ENCODE assay signal across 20 cellular contexts in the genomic region with DNA sequence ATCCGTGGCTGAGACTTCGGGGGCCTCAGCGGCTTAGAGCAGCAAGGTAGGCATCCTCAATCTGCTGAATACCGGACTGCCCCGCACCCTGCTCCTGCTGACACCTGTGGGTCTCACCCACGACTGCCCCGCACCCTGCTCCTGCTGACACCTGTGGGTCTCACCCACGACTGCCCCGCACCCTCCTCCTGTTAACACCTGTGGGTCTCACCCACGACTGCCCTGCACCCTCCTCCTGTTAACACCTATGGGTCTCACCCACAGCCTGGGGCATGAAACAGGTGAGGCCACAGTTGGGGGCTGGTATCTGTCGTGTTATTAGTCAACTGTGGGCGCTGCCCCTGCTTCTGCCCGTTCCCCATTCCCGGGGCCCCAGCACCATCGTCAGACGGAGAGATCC. TPM values are rescaled to one million over a fixed set of nuclear protein-coding genes. Genes with fewer than 3 reads are reported as not detected.
DNase-seq lines count a peak whose midpoint lies in the region; ATAC-seq, FAIRE-seq and TF ChIP-seq lines count a peak whose summit lies in the region.
"Had no signal": no experiment of that assay in that cellular context is flagged by ENCODE, and none has a peak within 500 bp of the region (broad histone marks: within the 10 kb centered on the region; RNA-seq: fewer than 3 reads in every experiment).

No MANE protein-coding gene starts in this region.

- no peak for TF ChIP-seq RAD21 in HepG2 (CRISPR knock-in tag; IDR thresholded peaks at IDR 0.05)

- no peak overlapping the region for H3K4me3 ChIP-seq in HepG2 (replicated peaks in 1 of 3; ENCODE audit: insufficient read depth in 1 of 3, low read depth in 2 of 3, low read length in 3 of 3)
- H3K4me3 ChIP-seq in right lobe of liver, result no peak overlapping the region
- H3K4me3 ChIP-seq in gastrocnemius medialis, result no peak overlapping the region
- H3K4me3 ChIP-seq: GM12878, GM23248 had no signal

- no peaks in the 10 kb centered on the region for H3K9me3 Mint-ChIP-seq in central memory CD8-positive, alpha-beta T cell
- H3K9me3 Mint-ChIP-seq: CD4-positive, alpha-beta T cell; H9 had no signal

- 34% methylated on average over 14 of the region's 16 CpGs for WGBS in HepG2 (ENCODE audit: low lambda C conversion rate)
- WGBS in right lobe of liver (ENCODE audit: insufficient coverage, low coverage, low lambda C conversion rate, missing lambda C conversion rate), result 77% methylated on average over 4 of the region's 16 CpGs

- peak overlapping the region; percentile 13 for H3K4me3 Mint-ChIP-seq in central memory CD8-positive, alpha-beta T cell
- H3K4me3 Mint-ChIP-seq: CD4-positive, alpha-beta T cell; H9 had no signal

- intact Hi-C loops in HepG2 (cut with micrococcal nuclease; ENCODE audit: unreplicated experiment) (no loop called here), right lobe of liver (cut with DNase I) (no loop called here), gastrocnemius medialis (cut with DNase I; ENCODE audit: low total_unique reads) (loop anchor here (10.0 kb wide), 1 partner anchor 48 kb away; a partner anchor contains a TSS)

- in situ Hi-C loops in HepG2 (cut with HindIII; ENCODE audit: extremely low pct_ligation_motif_present, low pct_unique_long_range_greater_than_20kb) (no loop called here), gastrocnemius medialis (cut with MboI; ENCODE audit: low sequenced_read_pairs in 4 of 4) (no loop called here), KBM-7 (cut with MboI; ENCODE audit: low pct_unique_long_range_greater_than_20kb, low sequenced_read_pairs) (no loop called here)

- peaks cover 3% of the 10 kb centered on the region for H3K36me3 Mint-ChIP-seq in central memory CD8-positive, alpha-beta T cell (ENCODE audit: insufficient read depth)

- TF ChIP-seq EP300 in HepG2 (IDR thresholded peaks at IDR 0.05; ENCODE audit: low read depth in 2 of 2, low read length in 2 of 2) (no peak), HepG2 (CRISPR knock-in tag; IDR thresholded peaks at IDR 0.05; ENCODE audit: borderline replicate concordance) (no peak)

- no peak overlapping the region for H3K27ac Mint-ChIP-seq in central memory CD8-positive, alpha-beta T cell (ENCODE audit: low read depth)
- H3K27ac Mint-ChIP-seq: CD4-positive, alpha-beta T cell had no signal

- ATAC-seq in HepG2, result no peak
- ATAC-seq in right lobe of liver, result no peak
- no peak for ATAC-seq in central memory CD8-positive, alpha-beta T cell (replicated peaks; ENCODE audit: extremely low read depth, poor library complexity, severe bottlenecking)
- no peak for ATAC-seq in gastrocnemius medialis
- ATAC-seq in SK-N-SH treated with all-trans-retinoic acid at 6 μM for 48 hours, result no peak
- ATAC-seq: GM12878 had no signal

- H3K27ac ChIP-seq in HepG2 (ENCODE audit: extremely low read length, insufficient read depth, low read length) (no peak overlapping the region), right lobe of liver (no peak overlapping the region), gastrocnemius medialis (peak overlapping the region; percentile 64 to 83 (median 73))
- H3K27ac ChIP-seq: 22Rv1, GM23248 had no signal

- peaks cover 11% of the 10 kb centered on the region for H3K4me1 Mint-ChIP-seq in central memory CD8-positive, alpha-beta T cell

- H3K36me3 ChIP-seq in HepG2 (replicated peaks in 1 of 2; ENCODE audit: control insufficient read depth in 1 of 2, insufficient read depth in 2 of 2, low read length in 2 of 2) (no peaks in the 10 kb centered on the region), right lobe of liver (no peaks in the 10 kb centered on the region), gastrocnemius medialis (no peaks in the 10 kb centered on the region)

- TF ChIP-seq CTCF in HepG2 (CRISPR knock-in tag; IDR thresholded peaks at IDR 0.05) (no peak), right lobe of liver (IDR thresholded peaks at IDR 0.05) (no peak), gastrocnemius medialis (IDR thresholded peaks at IDR 0.05 in 4 of 5, conservative IDR thresholded peaks at IDR 0.05 in 1 of 5) (no peak)

- FAIRE-seq in HepG2 (lab: Jason Lieb, UNC), result no peak
- FAIRE-seq: GM12878, GM18507, HTR-8/SVneo had no signal

- no peaks in the 10 kb centered on the region for H3K27me3 Mint-ChIP-seq in central memory CD8-positive, alpha-beta T cell
- H3K27me3 Mint-ChIP-seq: CD4-positive, alpha-beta T cell had no signal

- no peaks in the 10 kb centered on the region for H3K9me3 ChIP-seq in HepG2 (ENCODE audit: low read length)
- no peaks in the 10 kb centered on the region for H3K9me3 ChIP-seq in right lobe of liver
- no peaks in the 10 kb centered on the region for H3K9me3 ChIP-seq in gastrocnemius medialis

- H4K20me1 ChIP-seq in HepG2 (ENCODE audit: insufficient read depth, low read length), result no peaks in the 10 kb centered on the region; the same call in 1 of the 2 replicates

- CTCF ChIA-PET in HepG2 (lab: Yijun Ruan, JAX; ENCODE audit: low intra/inter-chr PET ratio, low total read pairs), result no interaction called here

- H3K27me3 ChIP-seq in HepG2 (ENCODE audit: control insufficient read depth in 1 of 2, insufficient read depth in 2 of 2, low read length in 2 of 2) (peaks cover 49 to 96% of the 10 kb centered on the region in 2 experiments), right lobe of liver (no peaks in the 10 kb centered on the region), gastrocnemius medialis (no peaks in the 10 kb centered on the region)

- no peak for TF ChIP-seq POLR2A in HepG2 (IDR thresholded peaks at IDR 0.05; ENCODE audit: insufficient read depth in 1 of 2, low read depth in 2 of 2, low read length in 2 of 2)
- TF ChIP-seq POLR2A in right lobe of liver (IDR thresholded peaks at IDR 0.05), result no peak
- TF ChIP-seq POLR2A in gastrocnemius medialis (IDR thresholded peaks at IDR 0.05), result no peak

- BruUV-seq in HepG2 (replicated peaks; lab: Mats Ljungman, UMichigan), result no TSS peak

- no peak overlapping the region for H3K9ac ChIP-seq in HepG2 (ENCODE audit: insufficient read depth, low read depth, low read length)
- H3K9ac ChIP-seq: GM23248 had no signal

- H3K4me1 ChIP-seq in HepG2 (ENCODE audit: insufficient read depth, low read length) (peaks cover 10% of the 10 kb centered on the region), right lobe of liver (no peaks in the 10 kb centered on the region), gastrocnemius medialis (peaks cover 7 to 25% of the 10 kb centered on the region in 2 donors)

- H2AFZ ChIP-seq in HepG2 (ENCODE audit: low read length), result no peak overlapping the region
- H2AFZ ChIP-seq: GM23248 had no signal

- H3K79me2 ChIP-seq in HepG2 (ENCODE audit: insufficient read depth, low read length), result no peaks in the 10 kb centered on the region

- POLR2A ChIA-PET in HepG2 (lab: Yijun Ruan, JAX), result no interaction called here

- no peak overlapping the region for H3K4me2 ChIP-seq in HepG2 (ENCODE audit: low read depth, low read length)

- no peak for DNase-seq in HepG2 (ENCODE audit: low spot score)
- no peak for DNase-seq in right lobe of liver
- DNase-seq in central memory CD8-positive, alpha-beta T cell (ENCODE audit: low spot score in 2 of 2), result no peak
- DNase-seq in gastrocnemius medialis, result no peak
- DNase-seq in KBM-7, result no peak
- no peak for DNase-seq in NCI-H524 treated with DMSO at 0.1 percent for 48 hours (lab: John Stamatoyannopoulos, UW)
- DNase-seq in NCI-H226, result no peak
- DNase-seq: AML-193; C1 segment of cervical spinal cord; CD4-positive, alpha-beta T cell; DMS79; GM23248; H9 had no signal

RNA-seq across cellular contexts. Expression of a gene that starts 36.3 kb away (rescaled TPM):
- total RNA-seq in HepG2 (2016; rRNA removed; fragmentation: Illumina TruSeq; extraction: Trizol) (not detected in 2 replicates), right lobe of liver (under 1 TPM in 1 of 6 experiments, not detected in 5; 0.37 TPM), gastrocnemius medialis (not detected)
- total RNA-seq in HepG2 (2016; cell fraction: cytosol; rRNA removed; fragmentation: Illumina TruSeq; extraction: Trizol; ENCODE audit: low read depth), result not detected in 2 replicates
- not detected in 2 replicates for total RNA-seq in HepG2 (2016; cell fraction: insoluble cytoplasmic fraction; rRNA removed; fragmentation: Illumina TruSeq; extraction: Trizol)
- not detected in 2 replicates for total RNA-seq in HepG2 (2016; cell fraction: membrane; rRNA removed; fragmentation: Illumina TruSeq; extraction: Trizol)
- not detected in 2 replicates for total RNA-seq in HepG2 (2016; cell fraction: nucleus; rRNA removed; fragmentation: Illumina TruSeq; extraction: Trizol)
- polyA plus RNA-seq in HepG2 (2011; rRNA removed), result not detected in 2 replicates
- polyA plus RNA-seq in HepG2 (2011; cell fraction: cytosol; rRNA removed), result not detected in 2 replicates
- polyA plus RNA-seq in HepG2 (2011; cell fraction: nucleus; rRNA removed), result not detected in 2 replicates
- not detected in 2 replicates for polyA plus RNA-seq in HepG2 (2012)
- polyA plus RNA-seq in HepG2 (2016; cell fraction: cytosol; fragmentation: Illumina TruSeq; extraction: Trizol; ENCODE audit: low read depth), result not detected in 2 replicates
- polyA plus RNA-seq in HepG2 (2016; cell fraction: insoluble cytoplasmic fraction; fragmentation: Illumina TruSeq; extraction: Trizol; ENCODE audit: low read depth), result not detected in 2 replicates
- polyA plus RNA-seq in HepG2 (2016; cell fraction: membrane; fragmentation: Illumina TruSeq; extraction: Trizol; ENCODE audit: low read depth), result not detected in 2 replicates
- not detected in 2 replicates for polyA plus RNA-seq in HepG2 (2016; cell fraction: nucleus; fragmentation: Illumina TruSeq; extraction: Trizol; ENCODE audit: insufficient read depth, low read depth)
- polyA minus RNA-seq in HepG2 (2011; rRNA and poly(A)+ RNA removed; ENCODE audit: low replicate concordance), result not detected in 2 replicates
- not detected in 2 replicates for polyA minus RNA-seq in HepG2 (2011; cell fraction: cytosol; rRNA and poly(A)+ RNA removed)
- polyA minus RNA-seq in HepG2 (2011; cell fraction: nucleus; rRNA and poly(A)+ RNA removed), result not detected in 2 replicates
- total RNA-seq: A673; CD4-positive, alpha-beta T cell; G401; GM12878; GM23248; H9 had no signal
- polyA plus RNA-seq: GM12878, GM23248 had no signal

RNA-seq across cellular contexts. Expression of a gene that starts 45.8 kb away (rescaled TPM):
- 107 and 158 TPM in 2 replicates for total RNA-seq in HepG2 (2016; rRNA removed; fragmentation: Illumina TruSeq; extraction: Trizol)
- total RNA-seq in HepG2 (2016; cell fraction: cytosol; rRNA removed; fragmentation: Illumina TruSeq; extraction: Trizol; ENCODE audit: low read depth), result 39.7 and 49.5 TPM in 2 replicates
- total RNA-seq in HepG2 (2016; cell fraction: insoluble cytoplasmic fraction; rRNA removed; fragmentation: Illumina TruSeq; extraction: Trizol), result 117 and 161 TPM in 2 replicates
- 55.4 and 64.8 TPM in 2 replicates for total RNA-seq in HepG2 (2016; cell fraction: membrane; rRNA removed; fragmentation: Illumina TruSeq; extraction: Trizol)
- 54.9 and 68.3 TPM in 2 replicates for total RNA-seq in HepG2 (2016; cell fraction: nucleus; rRNA removed; fragmentation: Illumina TruSeq; extraction: Trizol)
- polyA plus RNA-seq in HepG2 (2011; rRNA removed), result 94.9 and 96.3 TPM in 2 replicates
- polyA plus RNA-seq in HepG2 (2011; cell fraction: cytosol; rRNA removed), result 49.7 and 65.0 TPM in 2 replicates
- polyA plus RNA-seq in HepG2 (2011; cell fraction: nucleus; rRNA removed), result 60.0 and 63.3 TPM in 2 replicates
- polyA plus RNA-seq in HepG2 (2012), result 72.5 and 94.4 TPM in 2 replicates
- 51.9 and 69.2 TPM in 2 replicates for polyA plus RNA-seq in HepG2 (2016; cell fraction: cytosol; fragmentation: Illumina TruSeq; extraction: Trizol; ENCODE audit: low read depth)
- 217 and 222 TPM in 2 replicates for polyA plus RNA-seq in HepG2 (2016; cell fraction: insoluble cytoplasmic fraction; fragmentation: Illumina TruSeq; extraction: Trizol; ENCODE audit: low read depth)
- polyA plus RNA-seq in HepG2 (2016; cell fraction: membrane; fragmentation: Illumina TruSeq; extraction: Trizol; ENCODE audit: low read depth), result 75.4 and 76.3 TPM in 2 replicates
- polyA plus RNA-seq in HepG2 (2016; cell fraction: nucleus; fragmentation: Illumina TruSeq; extraction: Trizol; ENCODE audit: insufficient read depth, low read depth), result 124 and 134 TPM in 2 replicates
- polyA minus RNA-seq in HepG2 (2011; rRNA and poly(A)+ RNA removed; ENCODE audit: low replicate concordance), result 63.0 and 105 TPM in 2 replicates
- polyA minus RNA-seq in HepG2 (2011; cell fraction: cytosol; rRNA and poly(A)+ RNA removed), result 10.9 and 13.1 TPM in 2 replicates
- 45.4 and 54.3 TPM in 2 replicates for polyA minus RNA-seq in HepG2 (2011; cell fraction: nucleus; rRNA and poly(A)+ RNA removed)
- 10 to 100 TPM; 15.1 to 25.5 (median 20.1) TPM for total RNA-seq in right lobe of liver
- total RNA-seq in gastrocnemius medialis, result 10 to 100 TPM; 17.8 to 27.9 (median 20.5) TPM

RNA-seq across cellular contexts. Expression of a gene that starts 46.0 kb away (rescaled TPM):
- total RNA-seq in HepG2 (2016; rRNA removed; fragmentation: Illumina TruSeq; extraction: Trizol), result 2.8 and 9.2 TPM in 2 replicates
- total RNA-seq in HepG2 (2016; cell fraction: cytosol; rRNA removed; fragmentation: Illumina TruSeq; extraction: Trizol; ENCODE audit: low read depth), result 3.6 and 3.7 TPM in 2 replicates
- 2.6 and 11.0 TPM in 2 replicates for total RNA-seq in HepG2 (2016; cell fraction: insoluble cytoplasmic fraction; rRNA removed; fragmentation: Illumina TruSeq; extraction: Trizol)
- 4.2 and 5.1 TPM in 2 replicates for total RNA-seq in HepG2 (2016; cell fraction: membrane; rRNA removed; fragmentation: Illumina TruSeq; extraction: Trizol)
- 12.2 and 14.1 TPM in 2 replicates for total RNA-seq in HepG2 (2016; cell fraction: nucleus; rRNA removed; fragmentation: Illumina TruSeq; extraction: Trizol)
- polyA plus RNA-seq in HepG2 (2011; rRNA removed), result 9.5 and 9.8 TPM in 2 replicates
- 7.1 and 10.3 TPM in 2 replicates for polyA plus RNA-seq in HepG2 (2011; cell fraction: cytosol; rRNA removed)
- polyA plus RNA-seq in HepG2 (2011; cell fraction: nucleus; rRNA removed), result 30.6 and 39.2 TPM in 2 replicates
- 8.2 and 13.0 TPM in 2 replicates for polyA plus RNA-seq in HepG2 (2012)
- polyA plus RNA-seq in HepG2 (2016; cell fraction: cytosol; fragmentation: Illumina TruSeq; extraction: Trizol; ENCODE audit: low read depth), result 2.4 and 2.8 TPM in 2 replicates
- polyA plus RNA-seq in HepG2 (2016; cell fraction: insoluble cytoplasmic fraction; fragmentation: Illumina TruSeq; extraction: Trizol; ENCODE audit: low read depth), result 4.4 and 4.7 TPM in 2 replicates
- 4.1 and 4.7 TPM in 2 replicates for polyA plus RNA-seq in HepG2 (2016; cell fraction: membrane; fragmentation: Illumina TruSeq; extraction: Trizol; ENCODE audit: low read depth)
- polyA plus RNA-seq in HepG2 (2016; cell fraction: nucleus; fragmentation: Illumina TruSeq; extraction: Trizol; ENCODE audit: insufficient read depth, low read depth), result 27.3 and 29.9 TPM in 2 replicates
- 11.5 and 13.9 TPM in 2 replicates for polyA minus RNA-seq in HepG2 (2011; rRNA and poly(A)+ RNA removed; ENCODE audit: low replicate concordance)
- 5.2 and 6.1 TPM in 2 replicates for polyA minus RNA-seq in HepG2 (2011; cell fraction: cytosol; rRNA and poly(A)+ RNA removed)
- 13.4 and 18.0 TPM in 2 replicates for polyA minus RNA-seq in HepG2 (2011; cell fraction: nucleus; rRNA and poly(A)+ RNA removed)
- total RNA-seq in right lobe of liver, result 10 to 100 TPM in 5 of 6 experiments, 1 to 10 TPM in 1; 9.2 to 20.6 (median 16.5) TPM
- 10 to 100 TPM in 2 of 4 donors, 1 to 10 TPM in 2; 8.8 to 14.7 (median 10.0) TPM for total RNA-seq in gastrocnemius medialis

Comparison
In these comparisons a context has a peak if more than half of its experiments do, and no peak if none do; other contexts are left out.
1. H3K27ac ChIP-seq: peak in gastrocnemius medialis (4 of 4); none in HepG2 (single experiment) and right lobe of liver (0 of 3).